8 cellular contexts compared by ENCODE assay signal in the genomic region with DNA sequence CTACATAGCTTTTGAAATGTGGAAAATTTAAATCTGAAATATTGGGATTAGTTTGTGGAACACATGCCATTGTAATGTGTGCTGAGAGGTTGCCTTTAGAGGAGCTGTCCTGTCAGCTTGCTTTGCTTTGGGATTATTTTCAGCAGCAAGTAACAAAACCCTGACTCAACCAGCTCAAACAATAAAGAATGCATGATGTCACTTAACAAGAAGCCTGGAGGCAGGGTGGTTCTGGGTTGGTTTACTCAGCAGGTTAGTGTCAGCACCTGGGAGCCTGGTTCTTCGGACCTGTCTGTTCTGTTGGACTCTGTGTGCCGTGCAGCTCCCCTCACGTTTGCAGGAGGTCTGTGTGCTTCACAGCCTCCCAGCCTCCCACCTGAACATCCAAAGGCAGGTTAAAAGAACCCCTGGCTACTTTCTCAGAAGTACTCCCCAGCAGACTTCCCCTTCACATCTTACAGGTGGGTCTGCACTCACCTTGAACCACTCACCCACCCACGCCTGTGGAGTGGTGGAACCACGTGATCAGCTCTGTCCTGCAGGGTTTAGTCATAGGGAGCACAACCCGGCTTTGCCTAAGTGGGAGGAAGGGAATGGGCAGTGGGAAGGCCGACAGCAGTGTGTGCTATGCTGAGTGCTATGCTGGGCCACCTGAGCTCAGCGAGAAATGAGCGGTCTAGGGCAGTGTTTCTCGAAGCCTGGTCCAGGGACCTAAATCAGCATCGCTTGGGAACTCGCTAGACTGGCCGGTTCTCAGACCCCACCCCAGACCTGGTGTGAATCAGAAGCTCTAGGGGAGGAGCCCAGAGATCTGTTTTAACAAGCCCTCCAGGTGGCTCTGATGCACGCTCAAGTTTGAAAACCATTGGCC. TPM values are rescaled to one million over a fixed set of nuclear protein-coding genes. Genes with fewer than 3 reads are reported as not detected.
DNase-seq lines count a peak whose midpoint lies in the region; ATAC-seq, FAIRE-seq and TF ChIP-seq lines count a peak whose summit lies in the region.

No MANE protein-coding gene starts in this region.

- H3K79me1 ChIP-seq in IMR-90 (ENCODE audit: low read depth in 1 of 2, low read length in 2 of 2) (peaks cover 4 to 46% of the 10 kb centered on the region in 2 experiments; a peak in 3 of 4 replicates), neuronal stem cell (ENCODE audit: low read depth, low read length) (no peaks in the 10 kb centered on the region)

- DNase-seq in Caco-2 (peak; percentile 71 to 77), IMR-90 (peak; percentile 91), astrocyte (ENCODE audit: low read depth) (peak; percentile 91), lung (ENCODE audit: low spot score) (peak; percentile 33), aorta (no peak), NCI-H146 (lab: John Stamatoyannopoulos, UW) (no peak), NCI-H446 treated with DMSO at 0.1 percent for 48 hours (lab: John Stamatoyannopoulos, UW) (no peak), neuronal stem cell (ENCODE audit: low spot score) (no peak)

- peak overlapping the region; percentile 27 for H3K27ac ChIP-seq in IMR-90 (ENCODE audit: insufficient read depth, low read length)
- H3K27ac ChIP-seq in astrocyte (ENCODE audit: low read depth, low read length) = peak overlapping the region; percentile 78
- peak overlapping the region; percentile 51 to 68 for H3K27ac ChIP-seq in lung (ENCODE audit: low read depth in 1 of 2, low read length in 1 of 2)
- H3K27ac ChIP-seq in aorta (ENCODE audit: low read depth in 1 of 2, low read length in 2 of 2) = peak overlapping the region; percentile 36 to 80
- H3K27ac ChIP-seq in neuronal stem cell (replicated peaks; ENCODE audit: low read length) = no peak overlapping the region

- WGBS in IMR-90 (ENCODE audit: extremely low coverage in 2 of 2, insufficient read length in 1 of 2), 2 experiments = 90% methylated on average over 7 of the region's 14 CpGs; no CpG with 5 or more reads in 1 of the 2 experiments
- 74 to 87% methylated on average over 14 of the region's 14 CpGs for WGBS in lung, 2 donors
- 43 to 58% methylated on average over 14 of the region's 14 CpGs for WGBS in aorta, 2 donors
- no CpG with 5 or more reads among the region's 14 CpGs for WGBS in neuronal stem cell (ENCODE audit: extremely low coverage in 2 of 2, insufficient read length in 2 of 2, insufficient replicate concordance in 1 of 2), 2 donors

- peak overlapping the region; percentile 78 for H2BK5ac ChIP-seq in IMR-90 (ENCODE audit: low read depth, low read length, poor library complexity, severe bottlenecking)
- H2BK5ac ChIP-seq in neuronal stem cell (ENCODE audit: low read length) = no peak overlapping the region

- H3K36me3 Mint-ChIP-seq in Caco-2 (ENCODE audit: insufficient read depth, unreplicated experiment) (no peaks in the 10 kb centered on the region), astrocyte (ENCODE audit: low read depth, unreplicated experiment) (peaks cover 2% of the 10 kb centered on the region)

- TF ChIP-seq RAD21 in IMR-90 (IDR thresholded peaks at IDR 0.05; ENCODE audit: low read length) = no peak

- no peak for TF ChIP-seq POLR2A in IMR-90 (IDR thresholded peaks at IDR 0.05; ENCODE audit: low read depth, low read length)

- H3K9me3 Mint-ChIP-seq in Caco-2 (ENCODE audit: unreplicated experiment) (no peaks in the 10 kb centered on the region), astrocyte (ENCODE audit: unreplicated experiment) (no peaks in the 10 kb centered on the region)

- H2BK12ac ChIP-seq in neuronal stem cell (ENCODE audit: low read length) = no peak overlapping the region

- POLR2A ChIA-PET in Caco-2 (lab: Charles Lee) (interaction anchor here (0.6 to 1.8 kb wide), 2 partner anchors 21 to 32 kb away, joined by 3 to 17 read pairs; a partner anchor contains a TSS), IMR-90 (lab: Charles Lee; ENCODE audit: unreplicated experiment) (no interaction called here)

- peaks cover 13% of the 10 kb centered on the region for H3K9me1 ChIP-seq in IMR-90 (ENCODE audit: insufficient read depth, low read length)

- FAIRE-seq in astrocyte (lab: Jason Lieb, UNC) = peak; percentile 87

- H3K4ac ChIP-seq in IMR-90 (ENCODE audit: low read depth, low read length) (peak overlapping the region; percentile 73), neuronal stem cell (ENCODE audit: low read length) (no peak overlapping the region)

- H3K4me1 Mint-ChIP-seq in Caco-2 (ENCODE audit: low read depth, unreplicated experiment) (peaks cover 25% of the 10 kb centered on the region), astrocyte (ENCODE audit: low read depth, unreplicated experiment) (peaks cover 45% of the 10 kb centered on the region)

- H4K5ac ChIP-seq in IMR-90 (ENCODE audit: low read depth, low read length) = no peak overlapping the region

- H3K23ac ChIP-seq in IMR-90 (ENCODE audit: low read depth, low read length) (no peak overlapping the region), neuronal stem cell (ENCODE audit: low read depth, low read length, poor library complexity) (no peak overlapping the region)

- H4K8ac ChIP-seq in IMR-90 (ENCODE audit: low read depth in 2 of 2, low read length in 2 of 2) (peak overlapping the region in 1 of 2 experiments; percentile 37; a peak in 2 of 4 replicates), neuronal stem cell (ENCODE audit: low read depth, low read length) (no peak overlapping the region)

- H3K4me3 ChIP-seq in Caco-2 (ENCODE audit: low read depth, low read length) (no peak overlapping the region), IMR-90 (ENCODE audit: insufficient read depth, low read depth, low read length) (no peak overlapping the region), astrocyte (ENCODE audit: insufficient read depth, low read depth, low read length) (no peak overlapping the region), lung (no peak overlapping the region), aorta (ENCODE audit: low read length in 2 of 2) (no peak overlapping the region), neuronal stem cell (ENCODE audit: low read length in 2 of 2) (peak overlapping the region in 1 of 2 donors; percentile 5)

- peak overlapping the region; percentile 41 for H4K91ac ChIP-seq in IMR-90 (ENCODE audit: insufficient read depth, low read depth, low read length)
- no peak overlapping the region for H4K91ac ChIP-seq in neuronal stem cell (ENCODE audit: low read depth, low read length, poor library complexity)

- BruUV-seq in Caco-2 (replicated peaks; lab: Mats Ljungman, UMichigan) = TSS peak; percentile 87
- BruUV-seq in IMR-90 (replicated peaks; lab: Mats Ljungman, UMichigan) = no TSS peak

- H2BK120ac ChIP-seq in IMR-90 (ENCODE audit: low read depth, low read length) (peak overlapping the region; percentile 71), neuronal stem cell (ENCODE audit: low read depth, low read length) (no peak overlapping the region)

- peak overlapping the region; percentile 79 for H2AK9ac ChIP-seq in IMR-90 (replicated peaks; ENCODE audit: low read depth, low read length, poor library complexity)

- peaks cover 29% of the 10 kb centered on the region for H3K79me2 ChIP-seq in astrocyte (ENCODE audit: insufficient read depth, low read length)

- H3K4me1 ChIP-seq in Caco-2 (peaks cover 32% of the 10 kb centered on the region), IMR-90 (ENCODE audit: control insufficient read depth, insufficient read depth, low read length) (peaks cover 28% of the 10 kb centered on the region), astrocyte (ENCODE audit: insufficient read depth, low read length) (peaks cover 46% of the 10 kb centered on the region), lung (ENCODE audit: control insufficient read depth in 2 of 2, insufficient read depth in 2 of 2, low read length in 2 of 2) (peaks cover 4 to 25% of the 10 kb centered on the region in 2 donors), aorta (ENCODE audit: control insufficient read depth in 1 of 2, insufficient read depth in 2 of 2, low read length in 2 of 2) (peaks cover 0 to 6% of the 10 kb centered on the region in 2 donors), neuronal stem cell (ENCODE audit: control insufficient read depth in 2 of 2, insufficient read depth in 1 of 2, low read depth in 1 of 2, low read length in 2 of 2) (peaks cover 21 to 23% of the 10 kb centered on the region in 2 donors)

- H3K4me3 Mint-ChIP-seq in Caco-2 (ENCODE audit: unreplicated experiment) = peak overlapping the region; percentile 47
- peak overlapping the region; percentile 27 for H3K4me3 Mint-ChIP-seq in astrocyte (ENCODE audit: unreplicated experiment)

- peak overlapping the region; percentile 73 for H3K27ac Mint-ChIP-seq in Caco-2 (ENCODE audit: unreplicated experiment)
- H3K27ac Mint-ChIP-seq in astrocyte (ENCODE audit: unreplicated experiment) = peak overlapping the region; percentile 85

- H3K36me3 ChIP-seq in Caco-2 (ENCODE audit: control insufficient read depth, insufficient read depth, low read length) = no peaks in the 10 kb centered on the region
- no peaks in the 10 kb centered on the region for H3K36me3 ChIP-seq in IMR-90 (ENCODE audit: control insufficient read depth, insufficient read depth, low read length)
- no peaks in the 10 kb centered on the region for H3K36me3 ChIP-seq in astrocyte (ENCODE audit: insufficient read depth, low read length)
- H3K36me3 ChIP-seq in lung (ENCODE audit: control insufficient read depth in 2 of 2, insufficient read depth in 2 of 2, low read length in 2 of 2) = no peaks in the 10 kb centered on the region
- H3K36me3 ChIP-seq in aorta (ENCODE audit: control insufficient read depth in 1 of 2, insufficient read depth in 2 of 2, low read length in 1 of 2) = no peaks in the 10 kb centered on the region
- H3K36me3 ChIP-seq in neuronal stem cell (replicated peaks in 1 of 2; ENCODE audit: control insufficient read depth in 2 of 2, insufficient read depth in 2 of 2, low read length in 2 of 2) = peaks cover 0 to under 1% of the 10 kb centered on the region in 2 donors

- ATAC-seq in IMR-90 (ENCODE audit: low read depth) (peak; percentile 78), lung (ENCODE audit: insufficient read depth, low FRiP score) (peak; percentile 45), aorta (ENCODE audit: low FRiP score) (peak; percentile 60)

- no peak for TF ChIP-seq CTCF in Caco-2 (IDR thresholded peaks at IDR 0.05; ENCODE audit: insufficient read depth in 1 of 2, low read depth in 1 of 2, low read length in 1 of 2, severe bottlenecking in 1 of 2, unreplicated experiment in 1 of 2)
- TF ChIP-seq CTCF in IMR-90 (conservative IDR thresholded peaks at IDR 0.05; ENCODE audit: low read depth, low read length) = no peak
- no peak for TF ChIP-seq CTCF in astrocyte (IDR thresholded peaks at IDR 0.05; ENCODE audit: insufficient read depth, low read depth, low read length)
- no peak for TF ChIP-seq CTCF in lung (IDR thresholded peaks at IDR 0.05; ENCODE audit: control extremely low read depth, extremely low read depth)

- no peaks in the 10 kb centered on the region for H3K27me3 Mint-ChIP-seq in Caco-2 (ENCODE audit: insufficient read depth, unreplicated experiment)
- no peaks in the 10 kb centered on the region for H3K27me3 Mint-ChIP-seq in astrocyte (ENCODE audit: low read depth, unreplicated experiment)

- dilution Hi-C loops in IMR-90 (cut with HindIII; ENCODE audit: low sequenced_read_pairs, unreplicated experiment) = no loop called here

- H3K9ac ChIP-seq in IMR-90 (ENCODE audit: low read depth, low read length) (no peak overlapping the region), astrocyte (ENCODE audit: low read length) (peak overlapping the region; percentile 62), neuronal stem cell (ENCODE audit: low read depth, low read length, poor library complexity) (no peak overlapping the region)

- H4K20me1 ChIP-seq in IMR-90 (ENCODE audit: insufficient read depth, low read length) (no peaks in the 10 kb centered on the region), astrocyte (ENCODE audit: insufficient read depth, low read length) (no peaks in the 10 kb centered on the region)

- intact Hi-C loops in Caco-2 (cut with micrococcal nuclease; ENCODE audit: unreplicated experiment) = loop anchor here (1.0 to 2.0 kb wide), 3 partner anchors 19 to 52 kb away; no protein-coding TSS in a partner anchor
- intact Hi-C loops in IMR-90 (cut with micrococcal nuclease) = no loop called here
- intact Hi-C loops in aorta (cut with DNase I) = loop anchor here in 1 of 2 donors (5.0 kb wide), 2 partner anchors 61 to 86 kb away; no protein-coding TSS in a partner anchor

- H2AFZ ChIP-seq in IMR-90 (replicated peaks; ENCODE audit: low read length, poor library complexity) (peak overlapping the region; percentile 16), astrocyte (ENCODE audit: low read depth, low read length) (no peak overlapping the region), neuronal stem cell (ENCODE audit: low read length) (no peak overlapping the region)

- CTCF ChIA-PET in Caco-2 (lab: Charles Lee) (interaction anchor here (0.9 to 2.0 kb wide), 5 partner anchors 20 to 88 kb away, joined by 4 to 21 read pairs (median 5); a partner anchor contains a TSS), IMR-90 (lab: Yijun Ruan, JAX) (interaction anchor here (0.6 to 1.1 kb wide), 5 partner anchors 20 to 1031 kb away, joined by 3 to 5 read pairs (median 3); a partner anchor contains a TSS)

- H3K18ac ChIP-seq in IMR-90 (ENCODE audit: low read depth, low read length) (peak overlapping the region; percentile 22; the same call in 1 of the 2 replicates), neuronal stem cell (ENCODE audit: low read length) (no peak overlapping the region)

- no peaks in the 10 kb centered on the region for H3K27me3 ChIP-seq in Caco-2 (replicated peaks; ENCODE audit: control insufficient read depth, insufficient read depth, low read length)
- H3K27me3 ChIP-seq in IMR-90 (ENCODE audit: control insufficient read depth, insufficient read depth, low read length) = no peaks in the 10 kb centered on the region
- no peaks in the 10 kb centered on the region for H3K27me3 ChIP-seq in astrocyte (ENCODE audit: insufficient read depth, low read length)
- H3K27me3 ChIP-seq in lung (ENCODE audit: control insufficient read depth, insufficient read depth) = no peaks in the 10 kb centered on the region
- H3K27me3 ChIP-seq in aorta (ENCODE audit: control insufficient read depth in 1 of 2, insufficient read depth in 2 of 2, low read length in 1 of 2) = no peaks in the 10 kb centered on the region
- H3K27me3 ChIP-seq in neuronal stem cell (ENCODE audit: control insufficient read depth in 3 of 3, insufficient read depth in 3 of 3, low read depth in 1 of 3, low read length in 3 of 3) = no peaks in the 10 kb centered on the region

- no peaks in the 10 kb centered on the region for H3K9me3 ChIP-seq in Caco-2
- H3K9me3 ChIP-seq in IMR-90 (ENCODE audit: control insufficient read depth, insufficient read depth, low read length) = no peaks in the 10 kb centered on the region
- H3K9me3 ChIP-seq in astrocyte (ENCODE audit: insufficient read depth, low read depth, low read length) = no peaks in the 10 kb centered on the region
- H3K9me3 ChIP-seq in lung (ENCODE audit: control insufficient read depth in 2 of 2, insufficient read depth in 1 of 2, low read length in 1 of 2) = no peaks in the 10 kb centered on the region
- no peaks in the 10 kb centered on the region for H3K9me3 ChIP-seq in aorta (ENCODE audit: control insufficient read depth, low read length)
- H3K9me3 ChIP-seq in neuronal stem cell (replicated peaks in 1 of 2; ENCODE audit: control insufficient read depth in 2 of 2, insufficient read depth in 1 of 2, low read depth in 1 of 2, low read length in 2 of 2) = peaks cover 0 to 2% of the 10 kb centered on the region in 2 donors

- peak overlapping the region; percentile 93 for H2AK5ac ChIP-seq in IMR-90 (ENCODE audit: low read depth, low read length)
- H2AK5ac ChIP-seq in neuronal stem cell (ENCODE audit: low read depth, low read length) = no peak overlapping the region

- H2BK15ac ChIP-seq in IMR-90 (ENCODE audit: low read depth, low read length) (peak overlapping the region; percentile 35; the same call in 2 of the 3 replicates), neuronal stem cell (ENCODE audit: low read length) (no peak overlapping the region)

- H3K4me2 ChIP-seq in IMR-90 (ENCODE audit: low read depth, low read length) (peak overlapping the region; percentile 27; the same call in 1 of the 2 replicates), astrocyte (ENCODE audit: low read length) (peak overlapping the region; percentile 77), neuronal stem cell (ENCODE audit: insufficient read depth, low read length, poor library complexity, severe bottlenecking) (no peak overlapping the region)

- H3K14ac ChIP-seq in IMR-90 (replicated peaks; ENCODE audit: low read depth, low read length) = 0 out of 2 replicates have a peak overlapping the region, but pooled peaks have one; percentile 18
- H3K14ac ChIP-seq in neuronal stem cell (ENCODE audit: low read length) = no peak overlapping the region

- H2BK20ac ChIP-seq in IMR-90 (ENCODE audit: low read depth, low read length) = peak overlapping the region; percentile 71

- H3K56ac ChIP-seq in IMR-90 (ENCODE audit: extremely low read depth, insufficient read depth, low read length) = 0 out of 2 replicates have a peak overlapping the region, but pooled peaks have one; percentile 1

- in situ Hi-C loops in IMR-90 (cut with MboI; ENCODE audit: low sequenced_read_pairs) = no loop called here

RNA-seq across cellular contexts. Expression of a gene that starts 20.4 kb away (rescaled TPM):
- total RNA-seq in Caco-2 (2022) = 20.8 and 20.9 TPM in 2 replicates
- total RNA-seq in IMR-90 (2012; rRNA removed) = 16.1 and 23.8 TPM in 2 replicates
- polyA plus RNA-seq in IMR-90 (2012; rRNA removed) = 8.2 and 8.4 TPM in 2 replicates
- 3.9 and 4.9 TPM in 2 replicates for polyA plus RNA-seq in IMR-90 (2012; cell fraction: cytosol; rRNA removed)
- polyA plus RNA-seq in IMR-90 (2012; cell fraction: nucleus; rRNA removed; ENCODE audit: low replicate concordance) = 10.1 and 26.3 TPM in 2 replicates
- total RNA-seq in astrocyte = 18.3 and 18.6 TPM in 2 replicates
- 10 to 100 TPM; 16.8 to 40.6 TPM for total RNA-seq in lung
- polyA plus RNA-seq in lung = 1 to 10 TPM; 2.9 to 6.8 TPM
- total RNA-seq in aorta = 10 to 100 TPM; 20.1 to 22.5 TPM
- polyA plus RNA-seq in aorta = 10 to 100 TPM in 1 of 2 donors, 1 to 10 TPM in 1; 2.0 to 14.8 TPM
- 10.3 TPM for polyA plus RNA-seq in neuronal stem cell (2013, experiment 1 of 2)
- polyA plus RNA-seq in neuronal stem cell (2013, experiment 2 of 2) = 10.2 TPM

Comparison
In these comparisons a context has a peak if more than half of its experiments do, and no peak if none do; other contexts are left out.
1. DNase-seq: peak in Caco-2 (2 of 2), IMR-90 (single experiment), astrocyte (single experiment) and lung (single experiment); none in aorta (0 of 2), NCI-H146 (single experiment), NCI-H446 treated with DMSO at 0.1 percent for 48 hours (single experiment) and neuronal stem cell (single experiment).
2. Peak in every context shown above with its lines, with median percentiles within 50 percentile points of each other: ATAC-seq.